8 cellular contexts compared by ENCODE assay signal in the genomic region with DNA sequence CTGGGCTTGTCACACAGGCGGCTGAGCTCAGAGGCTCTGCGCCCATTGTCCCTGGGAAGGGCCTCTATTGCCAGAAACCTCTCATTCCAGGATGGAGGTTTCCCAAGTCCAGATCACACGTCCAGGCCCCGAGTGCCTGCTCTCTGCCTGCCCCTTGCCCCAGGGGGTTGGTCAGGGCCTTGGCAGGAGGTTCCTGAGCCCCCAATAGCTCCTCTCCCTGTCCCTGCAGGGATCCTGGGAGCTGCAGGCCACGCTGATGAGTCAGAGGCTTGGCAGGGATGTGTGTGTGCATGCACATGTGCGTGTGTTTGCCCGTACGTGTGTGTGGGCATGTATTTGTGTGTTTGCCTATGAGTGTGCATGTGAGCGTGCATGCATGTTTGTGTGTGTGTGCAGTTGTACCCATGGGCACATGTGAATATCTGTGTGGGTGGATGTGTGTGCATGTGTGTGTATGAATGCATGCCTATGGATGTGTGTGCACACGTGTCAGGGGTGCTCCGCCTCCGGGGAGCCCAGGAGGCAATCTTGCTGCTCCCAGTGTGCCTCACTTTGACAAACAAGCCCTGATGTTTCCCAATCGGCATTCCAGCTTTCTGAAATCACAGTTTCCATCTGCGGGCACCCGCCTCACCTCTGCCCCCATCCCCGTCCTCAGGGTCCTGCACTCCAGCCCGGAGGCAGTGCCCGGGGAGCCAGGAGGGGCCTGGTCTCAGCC.
DNase-seq lines count a peak whose midpoint lies in the region; ATAC-seq lines count a peak whose summit lies in the region.

No MANE protein-coding gene starts in this region.

- ATAC-seq in HG02759 (IDR thresholded peaks at IDR 0.05; ENCODE audit: unreplicated experiment) (no peak), GM19351 (IDR thresholded peaks at IDR 0.05; ENCODE audit: unreplicated experiment) (no peak)

- no peaks in the 10 kb centered on the region for H3K4me1 Mint-ChIP-seq in T-helper 2 cell treated with Interferon-gamma antibody and Interleukin-4, amounts not matched to agents 5 μg/mL and 100 μg/mL, for 36 hours (ENCODE audit: low read depth)

- H3K9me3 Mint-ChIP-seq in T-helper 2 cell treated with Interferon-gamma antibody and Interleukin-4, amounts not matched to agents 5 μg/mL and 100 μg/mL, for 36 hours, result no peaks in the 10 kb centered on the region

- peak; percentile 67 for DNase-seq in Ammon's horn (ENCODE audit: low spot score)
- DNase-seq in NCI-H69 (lab: John Stamatoyannopoulos, UW), result peak; percentile 69
- peak; percentile 99 for DNase-seq in fibroblast of gingiva (ENCODE audit: low read depth)
- peak in 34 of 56 donors; percentile 10 to 75 (median 42) for DNase-seq in nucleus accumbens (lab: John Stamatoyannopoulos, UW)
- no peak for DNase-seq in activated T-cell treated with anti-CD3 and anti-CD28 coated beads, Interleukin-2, amount 50 U/mL, for 1 hour
- DNase-seq in T-helper 2 cell treated with Interferon-gamma antibody and Interleukin-4, amounts not matched to agents 5 μg/mL and 100 μg/mL, for 36 hours (ENCODE audit: low spot score), result no peak

- H3K4me3 Mint-ChIP-seq in T-helper 2 cell treated with Interferon-gamma antibody and Interleukin-4, amounts not matched to agents 5 μg/mL and 100 μg/mL, for 36 hours, result no peak overlapping the region

- no peaks in the 10 kb centered on the region for H3K27me3 Mint-ChIP-seq in T-helper 2 cell treated with Interferon-gamma antibody and Interleukin-4, amounts not matched to agents 5 μg/mL and 100 μg/mL, for 36 hours (ENCODE audit: low read depth)

- H3K36me3 Mint-ChIP-seq in T-helper 2 cell treated with Interferon-gamma antibody and Interleukin-4, amounts not matched to agents 5 μg/mL and 100 μg/mL, for 36 hours (ENCODE audit: low read depth), result no peaks in the 10 kb centered on the region

- no peak overlapping the region for H3K27ac Mint-ChIP-seq in T-helper 2 cell treated with Interferon-gamma antibody and Interleukin-4, amounts not matched to agents 5 μg/mL and 100 μg/mL, for 36 hours

Comparison
In these comparisons a context has a peak if more than half of its experiments do, and no peak if none do; other contexts are left out.
1. DNase-seq: peak in Ammon's horn (single experiment), NCI-H69 (single experiment), fibroblast of gingiva (single experiment) and nucleus accumbens (34 of 56); none in activated T-cell treated with anti-CD3 and anti-CD28 coated beads, Interleukin-2, amount 50 U/mL, for 1 hour (single experiment) and T-helper 2 cell treated with Interferon-gamma antibody and Interleukin-4, amounts not matched to agents 5 μg/mL and 100 μg/mL, for 36 hours (single experiment).